9 cellular contexts compared by ENCODE assay signal in the genomic region with DNA sequence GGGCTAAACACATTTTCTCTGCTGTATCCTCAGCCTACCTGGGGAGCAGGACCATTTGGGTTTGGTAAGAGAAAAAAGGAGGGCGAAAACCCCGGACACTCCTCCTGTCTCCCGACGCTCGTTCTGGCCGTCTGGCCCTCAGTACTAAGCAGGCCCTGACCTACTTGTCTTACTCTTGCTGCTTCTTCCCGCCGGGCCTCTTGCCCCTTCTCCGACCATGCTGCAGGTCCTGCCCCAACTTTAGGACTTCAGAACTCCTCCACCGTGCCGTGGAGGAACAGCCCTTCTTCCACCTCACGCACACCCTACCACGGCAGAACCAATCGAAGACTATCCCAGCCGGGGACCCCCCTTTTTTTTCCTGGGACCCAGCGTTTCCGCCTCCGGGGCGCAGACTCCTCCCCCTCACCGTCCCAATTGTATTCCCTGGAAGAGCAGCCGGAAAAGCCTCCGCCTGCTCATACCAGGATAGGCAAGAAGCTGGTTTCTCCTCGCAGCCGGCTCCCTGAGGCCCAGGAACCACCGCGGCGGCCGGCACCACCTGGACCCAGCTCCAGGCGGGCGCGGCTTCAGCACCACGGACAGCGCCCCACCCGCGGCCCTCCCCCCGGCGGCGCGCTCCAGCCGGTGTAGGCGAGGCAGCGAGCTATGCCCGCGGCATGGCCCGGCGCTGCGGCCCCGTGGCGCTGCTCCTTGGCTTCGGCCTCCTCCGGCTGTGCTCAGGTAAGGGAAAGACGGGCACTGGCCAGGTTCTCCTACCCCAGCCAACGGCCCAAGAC. TPM values are rescaled to one million over a fixed set of nuclear protein-coding genes. Genes with fewer than 3 reads are reported as not detected.
DNase-seq lines count a peak whose midpoint lies in the region; ATAC-seq, FAIRE-seq and TF ChIP-seq lines count a peak whose summit lies in the region.
"Had no signal": no experiment of that assay in that cellular context is flagged by ENCODE, and none has a peak within 500 bp of the region (broad histone marks: within the 10 kb centered on the region; RNA-seq: fewer than 3 reads in every experiment).

A gene with protein sequence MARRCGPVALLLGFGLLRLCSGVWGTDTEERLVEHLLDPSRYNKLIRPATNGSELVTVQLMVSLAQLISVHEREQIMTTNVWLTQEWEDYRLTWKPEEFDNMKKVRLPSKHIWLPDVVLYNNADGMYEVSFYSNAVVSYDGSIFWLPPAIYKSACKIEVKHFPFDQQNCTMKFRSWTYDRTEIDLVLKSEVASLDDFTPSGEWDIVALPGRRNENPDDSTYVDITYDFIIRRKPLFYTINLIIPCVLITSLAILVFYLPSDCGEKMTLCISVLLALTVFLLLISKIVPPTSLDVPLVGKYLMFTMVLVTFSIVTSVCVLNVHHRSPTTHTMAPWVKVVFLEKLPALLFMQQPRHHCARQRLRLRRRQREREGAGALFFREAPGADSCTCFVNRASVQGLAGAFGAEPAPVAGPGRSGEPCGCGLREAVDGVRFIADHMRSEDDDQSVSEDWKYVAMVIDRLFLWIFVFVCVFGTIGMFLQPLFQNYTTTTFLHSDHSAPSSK (plus strand): TSS at position 393 of the 779 bp plus-strand sequence. CDS start 267 bp downstream, at position 660.

- POLR2A ChIA-PET in HEK293T (lab: Yijun Ruan, JAX): no interaction called here
- POLR2A ChIA-PET in H1 (lab: Charles Lee; ENCODE audit: partially characterized antibody): interaction anchor here (0.8 to 1.9 kb wide), 9 partner anchors 8 to 394 kb away, joined by 3 to 9 read pairs (median 4); a partner anchor contains a TSS

- TF ChIP-seq EP300 in H1 (IDR thresholded peaks at IDR 0.05; ENCODE audit: borderline replicate concordance in 1 of 2, low read depth in 2 of 2, low read length in 2 of 2): no peak

- no peak within 1 kb of the TSS for H2BK120ac ChIP-seq in H1 (replicated peaks; ENCODE audit: low read depth, low read length)

- peaks cover 8% of the 10 kb centered on the region for H3K4me1 Mint-ChIP-seq in mesothelial cell of epicardium

- 0 out of 2 replicates have a peak within 1 kb of the TSS, but pooled peaks have one; percentile 72 for H2BK15ac ChIP-seq in H1 (ENCODE audit: low read length)

- H3K4me1 ChIP-seq in H1 (replicated peaks in 1 of 4; ENCODE audit: control insufficient read depth in 3 of 4, insufficient read depth in 4 of 4, low read length in 3 of 4): peaks cover 7 to 21% (median 10%) of the 10 kb centered on the region in 4 experiments; a peak in 6 of 7 replicates

- TF ChIP-seq CTCF in AG10803 (conservative IDR thresholded peaks at IDR 0.05; ENCODE audit: low read length) (no peak), H1 (IDR thresholded peaks at IDR 0.05; ENCODE audit: control extremely low read depth in 1 of 3, insufficient read depth in 1 of 3, low read depth in 1 of 3, low read length in 3 of 3) (peak in 1 of 3 experiments; percentile 6; a peak in 1 of 4 replicates), mesothelial cell of epicardium (IDR thresholded peaks at IDR 0.05; ENCODE audit: unreplicated experiment) (no peak)

- H2AK5ac ChIP-seq in H1 (ENCODE audit: low read depth, low read length): peak within 1 kb of the TSS; percentile 65; the same call in 1 of the 2 replicates

- TF ChIP-seq RAD21 in H1 (IDR thresholded peaks at IDR 0.05 in 1 of 2, conservative IDR thresholded peaks at IDR 0.05 in 1 of 2; ENCODE audit: low read depth in 2 of 2, low read length in 2 of 2): no peak

- H3K79me1 ChIP-seq in H1 (ENCODE audit: low read depth, low read length): no peaks in the 10 kb centered on the region

- no peak within 1 kb of the TSS for H3K23ac ChIP-seq in H1 (ENCODE audit: insufficient read length)

- no peak within 1 kb of the TSS; the same call in 1 of the 2 replicates for H3K4me3 ChIP-seq in AG10803 (ENCODE audit: low read length)
- peak within 1 kb of the TSS; percentile 53 to 74 (median 67) for H3K4me3 ChIP-seq in H1 (ENCODE audit: extremely low read depth in 1 of 4, insufficient read depth in 2 of 4, low read depth in 3 of 4, low read length in 4 of 4)

- H3K36me3 Mint-ChIP-seq in mesothelial cell of epicardium: no peaks in the 10 kb centered on the region

- peak within 1 kb of the TSS; percentile 53 for H3K4me3 Mint-ChIP-seq in mesothelial cell of epicardium

- H3K18ac ChIP-seq in H1 (ENCODE audit: extremely low read depth, low read length): peak within 1 kb of the TSS; percentile 87

- peak within 1 kb of the TSS; percentile 27 for H4K5ac ChIP-seq in H1 (ENCODE audit: insufficient read length, low read depth, low read length)

- peak within 1 kb of the TSS in 3 of 4 experiments; percentile 34 to 64 (median 56); a peak in 4 of 7 replicates for H3K9ac ChIP-seq in H1 (replicated peaks in 1 of 4; ENCODE audit: extremely low read depth in 1 of 4, low read depth in 3 of 4, low read length in 3 of 4)

- H3K27ac Mint-ChIP-seq in mesothelial cell of epicardium: no peak within 1 kb of the TSS

- peak within 1 kb of the TSS; percentile 89; the same call in 1 of the 2 replicates for H4K8ac ChIP-seq in H1 (ENCODE audit: extremely low read depth, insufficient read depth, low read length)

- peaks cover 12% of the 10 kb centered on the region for H3K23me2 ChIP-seq in H1 (ENCODE audit: low read depth, low read length)

- peak within 1 kb of the TSS; percentile 43 for H3K56ac ChIP-seq in H1 (replicated peaks; ENCODE audit: insufficient read length, low read depth, low read length)

- no peak for ATAC-seq in HG03196 (IDR thresholded peaks at IDR 0.05; ENCODE audit: unreplicated experiment)

- H4K91ac ChIP-seq in H1 (replicated peaks; ENCODE audit: insufficient read length, low read length): no peak within 1 kb of the TSS

- FAIRE-seq in H1 (lab: Jason Lieb, UNC): no peak

- peak; percentile 18 for DNase-seq in AG10803 (ENCODE audit: low read depth)
- peak; percentile 91 for DNase-seq in HEK293T (ENCODE audit: extremely low spot score)
- peak; percentile 83 for DNase-seq in NCI-H510A treated with DMSO at 0.1 percent for 48 hours (lab: John Stamatoyannopoulos, UW)
- DNase-seq in activated CD8-positive, alpha-beta memory T cell treated with anti-CD3 and anti-CD28 coated beads for 1 hour (ENCODE audit: extremely low read depth in 1 of 2, low read depth in 1 of 2): peak; percentile 20 to 63
- peak; percentile 84 to 97 for DNase-seq in H1 (ENCODE audit: low read depth in 1 of 2, low spot score in 2 of 2)
- DNase-seq in mesothelial cell of epicardium (ENCODE audit: low spot score in 2 of 2, unreplicated experiment in 2 of 2): peak; percentile 82 to 93
- peak; percentile 24 to 42 for DNase-seq in stimulated activated CD8-positive, alpha-beta memory T cell treated with anti-CD3 and anti-CD28 coated beads, Interleukin-2, amount 100 ng/mL, for 1 hour (ENCODE audit: low read depth in 2 of 2)

- H2BK5ac ChIP-seq in H1 (ENCODE audit: low read depth, low read length): peak within 1 kb of the TSS; percentile 73; the same call in 1 of the 2 replicates

- peak within 1 kb of the TSS; percentile 86 to 97 for H3K4me2 ChIP-seq in H1 (ENCODE audit: insufficient read depth in 1 of 2, low read depth in 2 of 2, low read length in 2 of 2)

- H3K4ac ChIP-seq in H1 (replicated peaks; ENCODE audit: insufficient read length, low read depth, low read length): peak within 1 kb of the TSS; percentile 24

- H4K20me1 ChIP-seq in H1 (replicated peaks in 1 of 2; ENCODE audit: control insufficient read depth in 1 of 2, insufficient read depth in 2 of 2, low read length in 2 of 2): peaks cover 0 to 4% of the 10 kb centered on the region in 2 experiments

- TF ChIP-seq POLR2A in H1 (IDR thresholded peaks at IDR 0.05; ENCODE audit: control extremely low read depth in 1 of 2, low read depth in 2 of 2, low read length in 2 of 2): 0 out of 3 replicates have a peak, but pooled peaks of 1 of the 2 experiments have one; percentile 22

- H2BK20ac ChIP-seq in H1 (ENCODE audit: low read length): no peak within 1 kb of the TSS; the same call in 1 of the 2 replicates

- H3K27ac ChIP-seq in H1 (ENCODE audit: low read depth, low read length): no peak within 1 kb of the TSS
- H3K27ac ChIP-seq: neutrophil had no signal

- peak within 1 kb of the TSS; percentile 43; the same call in 1 of the 2 replicates for H2BK12ac ChIP-seq in H1 (ENCODE audit: low read depth, low read length)

- peaks cover 0 to 5% (median 0%) of the 10 kb centered on the region in 4 experiments; a peak in 1 of 7 replicates for H3K27me3 ChIP-seq in H1 (replicated peaks in 1 of 4; ENCODE audit: control insufficient read depth in 3 of 4, extremely low read depth in 1 of 4, insufficient read depth in 3 of 4, low read length in 3 of 4)

- H3K9me3 ChIP-seq in H1 (ENCODE audit: insufficient read depth in 2 of 2, low read depth in 1 of 2, low read length in 1 of 2): no peaks in the 10 kb centered on the region
- H3K9me3 ChIP-seq: neutrophil had no signal

- no peaks in the 10 kb centered on the region for H3K79me2 ChIP-seq in H1 (ENCODE audit: control insufficient read depth in 1 of 2, insufficient read depth in 2 of 2, low read length in 2 of 2)

- WGBS in H1 (ENCODE audit: extremely low coverage in 1 of 2, insufficient coverage in 1 of 2, insufficient read length in 1 of 2, insufficient replicate concordance in 2 of 2, low coverage in 1 of 2, low lambda C conversion rate in 2 of 2, missing lambda C conversion rate in 1 of 2), 2 experiments: 2% methylated on average over 37 of the region's 53 CpGs; no CpG with 5 or more reads in 1 of the 2 experiments

- no peaks in the 10 kb centered on the region for H3K9me3 Mint-ChIP-seq in mesothelial cell of epicardium

- peak within 1 kb of the TSS; percentile 78; the same call in 1 of the 2 replicates for H2AFZ ChIP-seq in H1 (ENCODE audit: low read length)

- H3K14ac ChIP-seq in H1 (ENCODE audit: insufficient read length): no peak within 1 kb of the TSS

- CTCF ChIA-PET in HEK293T (lab: Yijun Ruan, JAX) (interaction anchor here (0.6 to 2.3 kb wide), 2 partner anchors 8 to 293 kb away, joined by 3 to 12 read pairs; no protein-coding TSS in a partner anchor), H1 (lab: Charles Lee; ENCODE audit: partially characterized antibody) (interaction anchor here (0.6 to 2.0 kb wide), 5 partner anchors 8 to 979 kb away, joined by 3 to 6 read pairs (median 3); no protein-coding TSS in a partner anchor)

- H3K36me3 ChIP-seq in H1 (ENCODE audit: control insufficient read depth in 2 of 4, insufficient read depth in 4 of 4, low read length in 3 of 4): peaks cover 0 to 3% (median 0%) of the 10 kb centered on the region in 4 experiments; a peak in 1 of 8 replicates
- H3K36me3 ChIP-seq: neutrophil had no signal

- peaks cover 70% of the 10 kb centered on the region for H3K27me3 Mint-ChIP-seq in mesothelial cell of epicardium (ENCODE audit: low read depth)

RNA-seq across cellular contexts. Expression of the gene that starts here (rescaled TPM):
- 3.6 and 4.1 TPM in 2 replicates for total RNA-seq in H1 (2021; fragmentation: NEBNext Ultra II Directional; extraction: Animal tissue kit (Norgen Biotek cat#: 25700))
- 3.1 and 3.4 TPM in 2 replicates for polyA plus RNA-seq in H1 (2011; rRNA removed)
- 1.7 TPM for polyA plus RNA-seq in H1 (2011; cell fraction: cytosol; rRNA removed)
- 2.6 TPM for polyA plus RNA-seq in H1 (2011; cell fraction: nucleus; rRNA removed)
- 2.5 to 3.3 TPM (median 2.9 TPM) in 4 replicates for polyA plus RNA-seq in H1 (2012, experiment 1 of 2)
- polyA plus RNA-seq in H1 (2012, experiment 2 of 2): 2.7 TPM
- polyA plus RNA-seq in H1 (2013, experiment 1 of 2): 3.0 TPM
- 3.7 TPM for polyA plus RNA-seq in H1 (2013, experiment 2 of 2)
- 7.1 and 7.6 TPM in 2 replicates for polyA minus RNA-seq in H1 (2011; rRNA and poly(A)+ RNA removed)
- 1.2 TPM for polyA minus RNA-seq in H1 (2011; cell fraction: cytosol; rRNA and poly(A)+ RNA removed)
- 3.0 TPM for polyA minus RNA-seq in H1 (2011; cell fraction: nucleus; rRNA and poly(A)+ RNA removed)
- total RNA-seq in mesothelial cell of epicardium: 0.31 to 0.58 TPM (median 0.45 TPM) in 3 replicates

Comparison
In these comparisons a context has a peak if more than half of its experiments do, and no peak if none do; other contexts are left out.
1. Peak in DNase-seq in mesothelial cell of epicardium; RNA of the gene not detected or under 1 TPM.
2. DNase-seq: peak in every context shown above with its lines; median percentile 91 in HEK293T; 90 in H1; 88 in mesothelial cell of epicardium; 83 in NCI-H510A treated with DMSO at 0.1 percent for 48 hours; 42 in activated CD8-positive, alpha-beta memory T cell treated with anti-CD3 and anti-CD28 coated beads for 1 hour; 33 in stimulated activated CD8-positive, alpha-beta memory T cell treated with anti-CD3 and anti-CD28 coated beads, Interleukin-2, amount 100 ng/mL, for 1 hour; 18 in AG10803.